8 cellular contexts compared by ENCODE assay signal in genomic region chr6:127342946-127343752, GRCh38. TPM values are rescaled to one million over a fixed set of nuclear protein-coding genes. Genes with fewer than 3 reads are reported as not detected.
DNase-seq lines count a peak whose midpoint lies in the region; ATAC-seq and TF ChIP-seq lines count a peak whose summit lies in the region.

A gene with protein sequence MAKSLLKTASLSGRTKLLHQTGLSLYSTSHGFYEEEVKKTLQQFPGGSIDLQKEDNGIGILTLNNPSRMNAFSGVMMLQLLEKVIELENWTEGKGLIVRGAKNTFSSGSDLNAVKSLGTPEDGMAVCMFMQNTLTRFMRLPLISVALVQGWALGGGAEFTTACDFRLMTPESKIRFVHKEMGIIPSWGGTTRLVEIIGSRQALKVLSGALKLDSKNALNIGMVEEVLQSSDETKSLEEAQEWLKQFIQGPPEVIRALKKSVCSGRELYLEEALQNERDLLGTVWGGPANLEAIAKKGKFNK (minus strand): TSS chr6:127343609. CDS start chr6:127331028, 12,581 bp downstream.

- no peaks in the 10 kb centered on the region for H3K9me3 ChIP-seq in breast epithelium

- DNase-seq in NCI-H2081 (lab: John Stamatoyannopoulos, UW) = peak; percentile 40 to 72
- no peak for DNase-seq in NCI-H2081 treated with DMSO at 0.1 percent for 48 hours (lab: John Stamatoyannopoulos, UW)
- DNase-seq in NCI-H2107 treated with DMSO at 0.1 percent for 48 hours (lab: John Stamatoyannopoulos, UW; ENCODE audit: unreplicated experiment) = peak; percentile 55
- DNase-seq in UCSD-AML1 (lab: John Stamatoyannopoulos, UW; ENCODE audit: unreplicated experiment) = peak; percentile 81
- DNase-seq in breast epithelium (ENCODE audit: low spot score in 2 of 2) = peak; percentile 42 to 61
- peak; percentile 70 to 74 (median 71) for DNase-seq in immature natural killer cell
- DNase-seq in smooth muscle cell of the brain vasculature (ENCODE audit: low read depth, low spot score) = peak; percentile 33

- H3K27me3 Mint-ChIP-seq in immature natural killer cell (ENCODE audit: low read depth in 3 of 3) = peaks cover 0 to 1% (median 0%) of the 10 kb centered on the region in 3 donors

- H3K27ac ChIP-seq in breast epithelium = peak within 1 kb of the TSS; percentile 91 to 93

- peaks cover 0 to 15% of the 10 kb centered on the region in 2 donors for H3K4me1 ChIP-seq in breast epithelium

- H3K36me3 Mint-ChIP-seq in immature natural killer cell = no peaks in the 10 kb centered on the region

- no peaks in the 10 kb centered on the region for H3K36me3 ChIP-seq in breast epithelium

- peaks cover 10 to 11% of the 10 kb centered on the region in 2 donors for H3K4me1 Mint-ChIP-seq in immature natural killer cell

- H3K4me3 ChIP-seq in breast epithelium = peak within 1 kb of the TSS; percentile 78 to 84 (median 78)

- TF ChIP-seq CTCF in breast epithelium (IDR thresholded peaks at IDR 0.05) = no peak

- H3K9me3 Mint-ChIP-seq in immature natural killer cell = no peaks in the 10 kb centered on the region

- TF ChIP-seq POLR2A in breast epithelium (IDR thresholded peaks at IDR 0.05) = no peak

- H3K27ac Mint-ChIP-seq in immature natural killer cell = no peak within 1 kb of the TSS

- ATAC-seq in HG03045 (IDR thresholded peaks at IDR 0.05; ENCODE audit: unreplicated experiment) = peak; percentile 76

- intact Hi-C loops in breast epithelium (cut with DNase I; ENCODE audit: low total_unique reads) = no loop called here

- no peak within 1 kb of the TSS for H3K4me3 Mint-ChIP-seq in immature natural killer cell

- H3K27me3 ChIP-seq in breast epithelium = no peaks in the 10 kb centered on the region

RNA-seq across cellular contexts. Expression of the gene that starts here (rescaled TPM):
- 10 to 100 TPM; 56.7 to 93.7 (median 82.2) TPM for total RNA-seq in breast epithelium
- 10 to 100 TPM; 54.6 to 65.7 (median 62.9) TPM for polyA plus RNA-seq in immature natural killer cell
